Comparison of ENCODE assay signal across 3 cellular contexts in the genomic region with DNA sequence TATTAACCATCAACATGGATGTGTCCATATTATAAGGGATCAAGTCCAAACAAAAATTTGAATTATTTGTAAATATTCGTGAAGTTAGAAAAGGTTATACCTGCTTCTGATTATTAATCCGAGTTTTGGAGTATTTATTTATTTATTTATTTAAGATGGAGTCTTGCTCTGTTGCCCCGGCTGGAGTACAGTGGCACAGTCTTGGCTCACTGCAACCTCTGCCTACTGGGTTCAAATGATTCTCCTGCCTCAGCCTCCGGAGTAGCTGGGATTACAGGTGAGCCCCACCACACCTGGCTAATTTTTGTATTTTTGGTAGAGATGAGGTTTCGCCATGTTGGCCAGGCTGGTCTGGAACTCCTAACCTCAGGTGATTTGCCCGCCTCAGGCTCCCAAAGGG. TPM values are rescaled to one million over a fixed set of nuclear protein-coding genes. Genes with fewer than 3 reads are reported as not detected.
"Had no signal": no experiment of that assay in that cellular context is flagged by ENCODE, and none has a peak within 500 bp of the region (broad histone marks: within the 10 kb centered on the region; RNA-seq: fewer than 3 reads in every experiment).

No MANE protein-coding gene starts in this region.

RNA-seq across cellular contexts. Expression of gene CA14, which starts 41.7 kb away (rescaled TPM):
- total RNA-seq: GM23248, H4, HFFc6 had no signal
- polyA plus RNA-seq: GM23248 had no signal
